ENCODE assay signal across 1 cellular context in the genomic region with DNA sequence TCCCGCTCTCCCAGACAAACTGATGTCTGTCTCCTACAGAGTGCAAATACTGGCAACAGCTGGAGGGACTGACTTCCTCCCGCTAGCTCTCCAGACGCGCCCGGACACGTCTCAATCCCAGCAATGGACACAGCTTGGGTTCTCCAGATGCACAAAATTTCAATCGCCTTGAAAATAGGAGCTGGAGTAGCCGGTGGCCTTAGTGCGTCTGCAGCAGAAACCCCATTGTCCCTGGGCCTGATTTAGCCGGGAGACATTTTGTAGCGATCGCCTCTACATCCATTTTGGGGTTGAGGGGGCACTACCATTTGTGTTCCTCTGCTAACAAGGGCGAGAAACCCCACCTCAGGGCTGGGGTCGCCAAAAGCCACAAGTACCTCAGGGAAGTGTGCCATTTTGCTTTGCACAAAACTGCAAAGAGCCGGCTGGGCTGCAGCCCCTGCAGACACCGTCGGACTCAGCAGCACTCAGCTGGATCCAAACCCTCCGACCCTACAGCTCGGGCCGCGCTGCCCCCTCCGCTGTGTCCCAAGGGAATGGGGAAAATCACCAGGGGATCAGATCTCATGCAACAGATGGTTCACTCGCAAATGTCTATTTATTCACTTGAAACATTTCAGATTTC.
TF ChIP-seq lines count a peak whose summit lies in the region.

No MANE protein-coding gene starts in this region.

TF ChIP-seq in endothelial cell of umbilical vein, 7 proteins besides CTCF, POLR2A, EP300 and RAD21 (continued from another document):
- TF ChIP-seq, protein P1, sequence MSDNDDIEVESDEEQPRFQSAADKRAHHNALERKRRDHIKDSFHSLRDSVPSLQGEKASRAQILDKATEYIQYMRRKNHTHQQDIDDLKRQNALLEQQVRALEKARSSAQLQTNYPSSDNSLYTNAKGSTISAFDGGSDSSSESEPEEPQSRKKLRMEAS (IDR thresholded peaks at IDR 0.05; ENCODE audit: insufficient read depth, insufficient read length) = no peak
